In genomic region chr1:19894218-19894617, GRCh38 we compare ENCODE assay signal across 1 cellular context.
TF ChIP-seq lines count a peak whose summit lies in the region.

No MANE protein-coding gene starts in this region.

TF ChIP-seq in A549, 52 proteins besides CTCF, POLR2A, EP300 and RAD21 (continued from another document):
- TF ChIP-seq REST (IDR thresholded peaks at IDR 0.05) = no peak
